ENCODE assay signal across 8 cellular contexts in the genomic region with DNA sequence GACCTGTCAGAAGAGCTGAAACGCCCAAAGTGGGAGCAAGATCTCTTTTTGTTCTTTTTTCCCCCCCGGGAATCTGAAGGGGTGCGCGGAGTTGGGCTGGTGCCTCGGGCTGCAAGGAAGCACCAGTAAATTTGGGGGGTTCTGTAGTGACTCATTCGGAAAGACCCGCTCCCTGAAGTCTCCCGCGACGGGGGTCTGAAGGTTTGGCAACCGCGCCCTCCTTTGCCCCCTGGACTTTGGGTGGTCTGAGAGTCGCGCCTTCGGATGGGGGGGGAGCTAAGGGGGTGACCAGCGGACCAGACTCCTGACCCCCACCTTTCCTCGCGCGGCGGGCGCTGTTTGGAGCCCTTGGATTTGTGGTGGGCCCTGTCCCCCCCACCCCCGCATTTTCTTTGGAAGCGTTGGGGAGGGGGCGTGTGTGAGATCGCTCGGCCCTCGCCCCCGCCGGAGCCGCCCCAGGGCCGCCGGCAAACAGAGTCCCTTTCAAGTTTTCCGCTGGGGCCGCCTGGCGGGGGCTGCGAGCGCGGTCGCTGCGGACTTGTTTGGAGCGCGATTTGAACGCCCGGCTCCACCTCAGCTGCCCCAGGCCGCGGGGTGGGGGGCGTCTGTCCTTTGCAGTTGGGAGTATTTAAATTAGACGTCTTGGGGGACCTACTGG. TPM values are rescaled to one million over a fixed set of nuclear protein-coding genes. Genes with fewer than 3 reads are reported as not detected.
A peak's percentile ranks its signal among the peaks of the same experiment; 100 is the strongest.
DNase-seq lines count a peak whose midpoint lies in the region; ATAC-seq, FAIRE-seq and TF ChIP-seq lines count a peak whose summit lies in the region.

No MANE protein-coding gene starts in this region.

- CTCF ChIA-PET in CD8-positive, alpha-beta T cell (lab: Charles Lee): interaction anchor here (0.7 to 8.3 kb wide), 12 partner anchors 10 to 116 kb away, joined by 3 to 104 read pairs (median 5); no protein-coding TSS in a partner anchor

- peaks cover 32% of the 10 kb centered on the region for H3K27me3 Mint-ChIP-seq in CD8-positive, alpha-beta T cell (ENCODE audit: low read depth)

- peak; percentile 12 for TF ChIP-seq CTCF in CD8-positive, alpha-beta T cell (IDR thresholded peaks at IDR 0.05)
- TF ChIP-seq CTCF in KMS-11 (conservative IDR thresholded peaks at IDR 0.05; ENCODE audit: low read depth, low read length): 0 out of 2 replicates have a peak, but pooled peaks have one; percentile 6
- peak; percentile 60 for TF ChIP-seq CTCF in brain microvascular endothelial cell (IDR thresholded peaks at IDR 0.05; ENCODE audit: low read depth, low read length, missing control alignments)

- H3K9me3 Mint-ChIP-seq in CD8-positive, alpha-beta T cell: no peaks in the 10 kb centered on the region

- H4K20me1 ChIP-seq in KMS-11 (ENCODE audit: insufficient read depth): peaks cover 27% of the 10 kb centered on the region; the same call in 1 of the 2 replicates

- POLR2A ChIA-PET in CD8-positive, alpha-beta T cell (lab: Charles Lee): interaction anchor here (0.7 to 7.3 kb wide), 4 partner anchors 10 to 85 kb away, joined by 3 to 42 read pairs (median 8); no protein-coding TSS in a partner anchor

- H3K79me2 ChIP-seq in KMS-11 (ENCODE audit: insufficient read depth, low read depth): peaks cover 65% of the 10 kb centered on the region

- H3K9ac ChIP-seq in KMS-11 (peak overlapping the region; percentile 79), stomach smooth muscle (ENCODE audit: low read length in 2 of 2) (peak overlapping the region; percentile 55 to 65)

- H3K4me1 ChIP-seq in CD8-positive, alpha-beta T cell (ENCODE audit: insufficient read depth, low read length): peaks cover 65% of the 10 kb centered on the region
- H3K4me1 ChIP-seq in KMS-11 (ENCODE audit: low read depth, poor library complexity, severe bottlenecking) (peaks cover 49% of the 10 kb centered on the region), stomach smooth muscle (ENCODE audit: control insufficient read depth, insufficient read depth, low read length) (peaks cover 72% of the 10 kb centered on the region)

- no peak overlapping the region for H3K27ac ChIP-seq in CD8-positive, alpha-beta T cell (ENCODE audit: low read depth, low read length)
- H3K27ac ChIP-seq in KMS-11 (peak overlapping the region; percentile 69), brain microvascular endothelial cell (peak overlapping the region; percentile 13), stomach smooth muscle (ENCODE audit: low read length) (peak overlapping the region; percentile 90)

- H3K27me3 ChIP-seq in CD8-positive, alpha-beta T cell (ENCODE audit: insufficient read depth, low read length): peaks cover 25% of the 10 kb centered on the region
- H3K27me3 ChIP-seq in KMS-11 (ENCODE audit: insufficient read depth, low read depth): no peaks in the 10 kb centered on the region
- no peaks in the 10 kb centered on the region for H3K27me3 ChIP-seq in brain microvascular endothelial cell (replicated peaks)
- H3K27me3 ChIP-seq in stomach smooth muscle (ENCODE audit: control insufficient read depth in 1 of 2, insufficient read depth in 2 of 2, low read length in 2 of 2): no peaks in the 10 kb centered on the region

- H3K9me3 ChIP-seq in CD8-positive, alpha-beta T cell (ENCODE audit: low read length): no peaks in the 10 kb centered on the region
- H3K9me3 ChIP-seq in stomach smooth muscle (ENCODE audit: control insufficient read depth in 2 of 2, low read length in 2 of 2): no peaks in the 10 kb centered on the region

- H3K4me3 ChIP-seq in CD8-positive, alpha-beta T cell (ENCODE audit: low read depth, low read length): peak overlapping the region; percentile 53
- no peak overlapping the region for H3K4me3 ChIP-seq in KMS-11 (IDR thresholded peaks at IDR 0.05; ENCODE audit: insufficient read depth, low read depth, low read length)
- peak overlapping the region; percentile 87 for H3K4me3 ChIP-seq in brain microvascular endothelial cell (ENCODE audit: low read depth, low read length)
- peak overlapping the region; percentile 68 to 82 for H3K4me3 ChIP-seq in stomach smooth muscle (ENCODE audit: low read length in 2 of 2)

- no peak for FAIRE-seq in HTR-8/SVneo (lab: Jason Lieb, UNC)

- intact Hi-C loops in CD8-positive, alpha-beta T cell (cut with DNase I, micrococcal nuclease): no loop called here

- H3K4me1 Mint-ChIP-seq in CD8-positive, alpha-beta T cell (ENCODE audit: low read depth): peaks cover 56% of the 10 kb centered on the region

- no peaks in the 10 kb centered on the region for H3K36me3 ChIP-seq in CD8-positive, alpha-beta T cell (ENCODE audit: insufficient read depth, low read length)
- H3K36me3 ChIP-seq in KMS-11 (ENCODE audit: insufficient read depth) (no peaks in the 10 kb centered on the region), brain microvascular endothelial cell (replicated peaks) (no peaks in the 10 kb centered on the region), stomach smooth muscle (ENCODE audit: control insufficient read depth in 2 of 2, insufficient read depth in 2 of 2, low read length in 2 of 2) (no peaks in the 10 kb centered on the region)

- peak overlapping the region; percentile 81 for H3K27ac Mint-ChIP-seq in CD8-positive, alpha-beta T cell

- in situ Hi-C loops in brain microvascular endothelial cell (cut with HindIII; ENCODE audit: low pct_ligation_motif_present, low sequenced_read_pairs): no loop called here

- H3K4me3 Mint-ChIP-seq in CD8-positive, alpha-beta T cell: peak overlapping the region; percentile 87

- no peak overlapping the region; the same call in 1 of the 2 replicates for H2AFZ ChIP-seq in KMS-11 (ENCODE audit: low read depth)

- no peak for ATAC-seq in CD8-positive, alpha-beta T cell
- no peak for ATAC-seq in HG02623 (IDR thresholded peaks at IDR 0.05; ENCODE audit: unreplicated experiment)

- H3K36me3 Mint-ChIP-seq in CD8-positive, alpha-beta T cell: no peaks in the 10 kb centered on the region

- peak in 1 of 7 experiments; percentile 40 for DNase-seq in CD8-positive, alpha-beta T cell
- DNase-seq in brain microvascular endothelial cell: no peak
- peak; percentile 75 for DNase-seq in left kidney (ENCODE audit: low read depth, low spot score)
- DNase-seq in cortex of kidney (lab: John Stamatoyannopoulos, UW): no peak
- DNase-seq in HTR-8/SVneo (ENCODE audit: insufficient read length, low spot score): no peak

- H3K4me2 ChIP-seq in KMS-11: peak overlapping the region; percentile 88

RNA-seq across cellular contexts. Expression of a gene that starts 2.0 kb away (rescaled TPM):
- total RNA-seq in CD8-positive, alpha-beta T cell: 1 to 10 TPM; 4.1 to 4.7 TPM

Comparison
In these comparisons a context has a peak if more than half of its experiments do, and no peak if none do; other contexts are left out.
1. CTCF ChIP-seq: peak in every context shown above with its lines; median percentile 60 in brain microvascular endothelial cell; 12 in CD8-positive, alpha-beta T cell; 6 in KMS-11.